ENCODE assay signal across 12 cellular contexts in the genomic region with DNA sequence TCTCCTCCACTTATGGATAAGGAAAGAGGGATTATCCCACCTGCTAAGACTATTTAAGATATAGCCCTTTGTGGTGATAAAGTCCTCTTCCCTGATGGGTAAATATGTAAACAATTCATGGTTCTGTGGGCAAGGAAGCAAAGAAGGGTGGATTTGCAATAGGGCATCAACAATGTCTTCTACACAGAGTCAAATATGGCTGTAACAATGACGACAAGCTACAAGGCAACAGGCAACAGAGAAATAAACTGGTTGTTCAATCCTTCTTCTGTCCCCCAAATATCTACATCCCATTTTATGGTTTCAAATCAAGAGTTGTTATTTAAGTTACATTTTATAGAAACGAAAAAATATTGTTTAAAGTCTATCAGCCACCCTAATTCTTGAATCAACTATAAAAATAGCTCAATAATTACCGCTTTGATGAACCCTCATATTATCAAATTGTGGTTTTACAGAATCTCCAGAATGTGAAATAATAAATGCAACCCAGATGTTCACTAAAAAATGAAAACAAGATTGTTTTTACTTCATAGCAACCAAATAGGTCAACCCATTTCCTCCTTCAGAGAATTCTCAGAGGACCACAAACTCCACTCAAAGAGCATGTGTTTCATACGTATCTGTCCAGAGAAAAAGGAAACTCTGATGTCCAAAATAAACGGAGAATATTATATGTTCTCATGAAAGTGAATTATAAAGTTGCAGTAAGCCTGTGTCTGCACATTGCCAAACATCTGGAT. TPM values are rescaled to one million over a fixed set of nuclear protein-coding genes. Genes with fewer than 3 reads are reported as not detected.
A peak's percentile ranks its signal among the peaks of the same experiment; 100 is the strongest.
DNase-seq lines count a peak whose midpoint lies in the region; FAIRE-seq and TF ChIP-seq lines count a peak whose summit lies in the region.
"Had no signal": no experiment of that assay in that cellular context is flagged by ENCODE, and none has a peak within 500 bp of the region (broad histone marks: within the 10 kb centered on the region; RNA-seq: fewer than 3 reads in every experiment).

No MANE protein-coding gene starts in this region.

- H3K27ac Mint-ChIP-seq in nephron, result peak overlapping the region; percentile 93 to 97 (median 94)

- FAIRE-seq in RCC 7860 (lab: Jason Lieb, UNC), result no peak
- FAIRE-seq: D721Med, HTR-8/SVneo had no signal

- H3K4me1 Mint-ChIP-seq in nephron, result peaks cover 75% of the 10 kb centered on the region

- H3K4me3 ChIP-seq in AG10803 (ENCODE audit: low read length), result no peak overlapping the region

- peak; percentile 96 for DNase-seq in AG10803 (ENCODE audit: low read depth)
- peak; percentile 84 for DNase-seq in HS-5 (ENCODE audit: low read depth)
- DNase-seq in dermis microvascular lymphatic vessel endothelial cell (ENCODE audit: low read depth in 2 of 2), result peak; percentile 21 to 86
- DNase-seq in activated gamma-delta T cell treated with Interleukin-2 at 50 U/mL for 16 hours, result no peak
- DNase-seq in RCC 7860 (ENCODE audit: low spot score), result no peak
- DNase-seq in pons (ENCODE audit: low spot score), result no peak
- no peak for DNase-seq in medulla oblongata (ENCODE audit: extremely low spot score)
- DNase-seq: activated T-cell treated with anti-CD3 and anti-CD28 coated beads, Interleukin-2, amount 50 U/mL, for 4 hours; RPMI8226 had no signal

- H3K36me3 Mint-ChIP-seq in nephron (ENCODE audit: low read depth), result no peaks in the 10 kb centered on the region

- no peaks in the 10 kb centered on the region for H3K9me3 Mint-ChIP-seq in nephron
- H3K9me3 Mint-ChIP-seq: activated T-cell treated with anti-CD3 and anti-CD28 coated beads, Interleukin-2, amount 50 U/mL, for 4 hours had no signal

- H3K27me3 Mint-ChIP-seq in nephron (ENCODE audit: low read depth), result no peaks in the 10 kb centered on the region

- H3K4me3 Mint-ChIP-seq in nephron, result peak overlapping the region in 2 of 3 experiments; percentile 24 to 58
- H3K4me3 Mint-ChIP-seq: activated T-cell treated with anti-CD3 and anti-CD28 coated beads, Interleukin-2, amount 50 U/mL, for 4 hours had no signal

- TF ChIP-seq CTCF in AG10803 (conservative IDR thresholded peaks at IDR 0.05; ENCODE audit: low read length) (no peak), nephron (IDR thresholded peaks at IDR 0.05; ENCODE audit: unreplicated experiment in 3 of 3) (no peak)

RNA-seq across cellular contexts. Expression of a gene that starts 13.8 kb away (rescaled TPM):
- 11.6 and 17.3 TPM in 2 replicates for total RNA-seq in dermis microvascular lymphatic vessel endothelial cell

Comparison
In these comparisons a context has a peak if more than half of its experiments do, and no peak if none do; other contexts are left out.
1. DNase-seq: peak in AG10803 (single experiment), HS-5 (single experiment) and dermis microvascular lymphatic vessel endothelial cell (2 of 2); none in activated gamma-delta T cell treated with Interleukin-2 at 50 U/mL for 16 hours (single experiment), RCC 7860 (single experiment), pons (single experiment) and medulla oblongata (single experiment).